ENCODE assay signal across 7 cellular contexts in the genomic region with DNA sequence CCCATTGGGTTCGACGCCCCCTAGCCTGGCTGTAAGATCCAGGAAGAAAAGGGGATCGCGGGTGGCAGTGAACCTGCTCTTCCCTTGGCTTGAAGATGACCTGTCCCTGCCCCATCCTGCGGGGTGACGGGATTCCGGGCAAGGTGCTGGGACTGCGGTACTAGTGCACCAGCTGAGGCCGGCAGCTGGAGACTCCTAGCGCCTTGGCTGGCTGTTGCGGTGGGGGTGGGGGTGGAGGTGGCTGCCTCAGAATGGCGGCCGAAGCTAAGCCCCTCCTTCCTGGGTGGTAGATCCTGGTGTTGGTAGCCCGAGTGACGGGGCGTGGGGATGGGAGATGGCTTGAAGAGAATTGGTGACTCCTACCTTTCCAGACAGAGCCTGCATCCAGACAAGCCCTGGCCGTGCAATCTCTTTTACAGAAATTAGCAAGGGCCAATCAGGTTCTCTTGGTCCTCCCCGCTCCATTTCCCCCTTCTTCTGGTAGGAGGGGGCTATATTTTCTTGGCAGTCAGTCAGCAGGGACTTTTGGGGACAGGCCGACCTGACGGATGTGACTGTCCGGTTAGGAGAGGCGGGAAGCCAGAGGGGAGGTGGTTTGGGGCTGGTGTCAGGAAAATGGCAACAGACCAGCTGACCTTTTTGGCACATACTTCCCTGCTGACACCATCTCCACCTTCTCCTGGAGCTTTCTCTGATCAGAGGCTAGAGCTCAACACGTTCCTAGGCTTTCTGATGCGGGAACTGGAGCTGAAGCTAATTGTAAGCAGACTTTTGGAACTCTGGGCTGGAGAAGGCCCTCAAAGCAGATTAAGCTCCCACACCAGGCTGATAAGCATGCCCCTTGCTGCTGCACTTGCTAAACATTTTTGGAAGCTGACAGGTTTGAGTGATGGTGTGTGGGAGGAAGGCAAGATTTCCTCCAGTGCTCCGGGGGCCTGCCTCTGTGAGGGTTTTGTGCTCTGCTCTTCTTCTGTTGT. TPM values are rescaled to one million over a fixed set of nuclear protein-coding genes. Genes with fewer than 3 reads are reported as not detected.
DNase-seq lines count a peak whose midpoint lies in the region; TF ChIP-seq lines count a peak whose summit lies in the region.

No MANE protein-coding gene starts in this region.

- H3K27me3 ChIP-seq in ovary (peaks cover 5% of the 10 kb centered on the region), WERI-Rb-1 (ENCODE audit: insufficient read depth, low read depth, severe bottlenecking) (peaks cover 67% of the 10 kb centered on the region)

- H3K36me3 Mint-ChIP-seq in activated CD4-positive, alpha-beta memory T cell treated with anti-CD3 and anti-CD28 coated beads, Interleukin-2, amount 10 ng/mL, durations not matched to agents 7 days and 5 days (ENCODE audit: low read depth) = peaks cover 2% of the 10 kb centered on the region

- intact Hi-C loops in ovary (cut with DNase I) = no loop called here

- no peaks in the 10 kb centered on the region for H3K9me3 ChIP-seq in ovary
- peaks cover 3% of the 10 kb centered on the region for H3K9me3 ChIP-seq in WERI-Rb-1 (ENCODE audit: severe bottlenecking)

- peaks cover 2% of the 10 kb centered on the region for H3K4me1 ChIP-seq in ovary (ENCODE audit: insufficient read depth)

- TF ChIP-seq CTCF in ovary (IDR thresholded peaks at IDR 0.05) = no peak
- TF ChIP-seq CTCF in WERI-Rb-1 (IDR thresholded peaks at IDR 0.05; ENCODE audit: low read depth, low read length) = no peak

- 16 to 20% (median 16%) methylated on average over 24 to 25 of the region's 25 CpGs for WGBS in ovary, 3 donors

- peak; percentile 58 for DNase-seq in HT1080 (ENCODE audit: low read depth)
- no peak for DNase-seq in activated CD4-positive, alpha-beta memory T cell treated with anti-CD3 and anti-CD28 coated beads, Interleukin-2, amount 10 ng/mL, durations not matched to agents 7 days and 5 days
- peak; percentile 41 for DNase-seq in globus pallidus (ENCODE audit: low spot score)
- peak in 2 of 5 donors; percentile 28 to 38 for DNase-seq in ovary
- DNase-seq in WERI-Rb-1 = no peak
- no peak for DNase-seq in Kasumi-1 (lab: John Stamatoyannopoulos, UW)
- no peak for DNase-seq in NCI-H1436 (lab: John Stamatoyannopoulos, UW)

- CTCF ChIA-PET in activated CD4-positive, alpha-beta memory T cell treated with anti-CD3 and anti-CD28 coated beads, Interleukin-2, amount 10 ng/mL, durations not matched to agents 7 days and 5 days (lab: Charles Lee) = no interaction called here

- no peaks in the 10 kb centered on the region for H3K36me3 ChIP-seq in ovary
- no peaks in the 10 kb centered on the region for H3K36me3 ChIP-seq in WERI-Rb-1

- H3K4me3 Mint-ChIP-seq in activated CD4-positive, alpha-beta memory T cell treated with anti-CD3 and anti-CD28 coated beads, Interleukin-2, amount 10 ng/mL, durations not matched to agents 7 days and 5 days = peak overlapping the region; percentile 70

- peaks cover 26% of the 10 kb centered on the region for H3K4me1 Mint-ChIP-seq in activated CD4-positive, alpha-beta memory T cell treated with anti-CD3 and anti-CD28 coated beads, Interleukin-2, amount 10 ng/mL, durations not matched to agents 7 days and 5 days

- no peak for TF ChIP-seq EP300 in ovary (IDR thresholded peaks at IDR 0.05)

- POLR2A ChIA-PET in activated CD4-positive, alpha-beta memory T cell treated with anti-CD3 and anti-CD28 coated beads, Interleukin-2, amount 10 ng/mL, durations not matched to agents 7 days and 5 days (lab: Charles Lee) = interaction anchor here (5.4 kb wide), 1 partner anchor 9 kb away, joined by 42 read pairs; no protein-coding TSS in a partner anchor

- H3K9me3 Mint-ChIP-seq in activated CD4-positive, alpha-beta memory T cell treated with anti-CD3 and anti-CD28 coated beads, Interleukin-2, amount 10 ng/mL, durations not matched to agents 7 days and 5 days = no peaks in the 10 kb centered on the region

- peaks cover 41% of the 10 kb centered on the region for H3K27me3 Mint-ChIP-seq in activated CD4-positive, alpha-beta memory T cell treated with anti-CD3 and anti-CD28 coated beads, Interleukin-2, amount 10 ng/mL, durations not matched to agents 7 days and 5 days

- no peak overlapping the region for H3K27ac Mint-ChIP-seq in activated CD4-positive, alpha-beta memory T cell treated with anti-CD3 and anti-CD28 coated beads, Interleukin-2, amount 10 ng/mL, durations not matched to agents 7 days and 5 days

- peak overlapping the region; percentile 66 for H3K4me3 ChIP-seq in ovary
- no peak overlapping the region for H3K4me3 ChIP-seq in WERI-Rb-1 (ENCODE audit: low read depth, low read length)

- TF ChIP-seq POLR2A in ovary (IDR thresholded peaks at IDR 0.05) = no peak

- H3K27ac ChIP-seq in ovary (no peak overlapping the region), WERI-Rb-1 (no peak overlapping the region)

RNA-seq across cellular contexts. Expression of gene NAV2, which starts 2.0 kb away (rescaled TPM):
- total RNA-seq in HT1080 (2014; rRNA removed; shearing (Covaris generic)) = 1.9 and 2.2 TPM in 2 replicates
- 3.9 and 5.8 TPM in 2 replicates for polyA plus RNA-seq in HT1080 (2015; cell fraction: cytosol; rRNA removed)
- polyA plus RNA-seq in HT1080 (2015; cell fraction: nucleus; rRNA removed) = 15.8 and 19.4 TPM in 2 replicates
- under 1 TPM; 0.53 to 0.70 TPM for total RNA-seq in activated CD4-positive, alpha-beta memory T cell treated with anti-CD3 and anti-CD28 coated beads, Interleukin-2, amount 10 ng/mL, durations not matched to agents 7 days and 5 days
- 10 to 100 TPM in 3 of 7 donors, 1 to 10 TPM in 4; 2.9 to 14.1 (median 9.9) TPM for total RNA-seq in ovary
- 1 to 10 TPM; 3.5 to 7.8 TPM for polyA plus RNA-seq in ovary

Comparison
In these comparisons a context has a peak if more than half of its experiments do, and no peak if none do; other contexts are left out.
1. DNase-seq: peak in HT1080 (single experiment) and globus pallidus (single experiment); none in activated CD4-positive, alpha-beta memory T cell treated with anti-CD3 and anti-CD28 coated beads, Interleukin-2, amount 10 ng/mL, durations not matched to agents 7 days and 5 days (single experiment), WERI-Rb-1 (single experiment), Kasumi-1 (0 of 2) and NCI-H1436 (single experiment).